In the genomic region with DNA sequence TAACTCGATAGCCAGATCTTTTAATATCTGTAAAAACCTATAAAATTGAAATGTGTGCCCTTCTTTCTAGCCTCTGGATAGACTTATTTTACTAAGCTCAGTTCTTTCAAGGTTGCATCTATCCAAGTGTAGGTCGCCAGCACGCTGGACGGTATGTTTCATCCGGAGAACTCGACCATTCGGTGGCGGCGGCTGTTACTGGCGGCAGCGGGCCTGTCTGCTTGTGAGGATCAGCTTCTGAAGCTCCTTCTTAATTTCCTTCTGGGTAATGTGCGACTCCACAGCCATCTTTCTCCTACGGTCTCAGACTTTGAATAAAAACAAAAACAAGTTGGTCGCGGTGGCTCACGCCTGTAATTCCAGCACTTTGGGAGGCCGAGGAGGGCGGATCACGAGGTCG, we compare ENCODE assay signal across 38 cellular contexts. TPM values are rescaled to one million over a fixed set of nuclear protein-coding genes. Genes with fewer than 3 reads are reported as not detected.
"Had no signal": no experiment of that assay in that cellular context is flagged by ENCODE, and none has a peak within 500 bp of the region (broad histone marks: within the 10 kb centered on the region; RNA-seq: fewer than 3 reads in every experiment).

No MANE protein-coding gene starts in this region.

- H3K27me3 ChIP-seq: MG63 had no signal

- H3K36me3 ChIP-seq: MG63 had no signal

- DNase-seq: Karpas-422, Kasumi-1, MG63, MM.1S, MV-4-11, NCI-H1048, NCI-H1092, NCI-H1092 treated with DMSO at 0.1 percent for 48 hours, NCI-H1105, NCI-H1105 treated with DMSO at 0.1 percent for 48 hours, NCI-H1417, NCI-H1417 treated with DMSO at 0.1 percent for 48 hours, NCI-H1436, NCI-H1436 treated with DMSO at 0.1 percent for 48 hours, NCI-H146, NCI-H1694, NCI-H1694 treated with DMSO at 0.1 percent for 48 hours, NCI-H187, NCI-H187 treated with DMSO at 0.1 percent for 48 hours, NCI-H1930, NCI-H2029, NCI-H2029 treated with DMSO at 0.1 percent for 48 hours, NCI-H2081, NCI-H2081 treated with DMSO at 0.1 percent for 48 hours, NCI-H2107, NCI-H2171, NCI-H2171 treated with DMSO at 0.1 percent for 48 hours, NCI-H2227 treated with DMSO at 0.1 percent for 48 hours, NCI-H226, NCI-H345, NCI-H446, NCI-H446 treated with DMSO at 0.1 percent for 48 hours, NCI-H510A, NCI-H524 had no signal

- H3K4me3 ChIP-seq: MG63 had no signal

- H3K9me3 ChIP-seq: MG63 had no signal

RNA-seq across cellular contexts. Expression of a gene that starts 4.1 kb away (rescaled TPM):
- total RNA-seq: LHCN-M2, M059J, MCF 10A, NCI-H460 had no signal
